Comparison of ENCODE assay signal across 2 cellular contexts in the genomic region with DNA sequence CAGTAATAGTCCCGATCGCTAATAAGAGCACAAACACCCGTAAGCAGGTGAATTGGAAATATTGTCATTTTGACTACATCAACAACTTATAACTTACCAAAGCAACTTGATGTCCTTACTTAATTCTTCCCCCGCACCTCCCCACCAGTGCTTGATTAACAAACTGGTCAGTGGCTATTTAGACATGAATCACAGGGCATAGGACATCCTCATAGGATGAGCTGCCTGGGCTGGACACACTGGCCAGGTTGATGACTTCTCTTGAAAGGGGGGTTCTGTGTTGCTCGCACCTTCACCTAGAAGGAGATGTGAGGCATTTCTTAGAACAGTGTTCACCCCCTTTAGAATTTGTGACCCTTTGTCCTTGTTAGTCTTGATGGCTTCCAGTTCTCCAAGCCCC.
TF ChIP-seq lines count a peak whose summit lies in the region.

No MANE protein-coding gene starts in this region.

TF ChIP-seq in H1, 55 proteins besides CTCF, POLR2A, EP300 and RAD21:
- no peak for TF ChIP-seq TAF7 (optimal IDR thresholded peaks at IDR 0.05; ENCODE audit: borderline replicate concordance, low read depth, low read length)
- no peak for TF ChIP-seq ZNF274 (IDR thresholded peaks at IDR 0.05; ENCODE audit: borderline replicate concordance, extremely low read depth, low read length)
- TF ChIP-seq RBBP5 (IDR thresholded peaks at IDR 0.05; ENCODE audit: borderline replicate concordance, low read depth, low read length) = no peak
- TF ChIP-seq SP1 (IDR thresholded peaks at IDR 0.05; ENCODE audit: low read depth, low read length) = no peak
- no peak for TF ChIP-seq SUZ12 (IDR thresholded peaks at IDR 0.05; ENCODE audit: low read length)
- peak; percentile 35; the same call in 1 of the 2 replicates for TF ChIP-seq POLR2AphosphoS5 (IDR thresholded peaks at IDR 0.05; ENCODE audit: low read depth, low read length)
- no peak for TF ChIP-seq RNF2 (IDR thresholded peaks at IDR 0.05; ENCODE audit: borderline replicate concordance, low read depth, low read length, missing control alignments, poor library complexity, severe bottlenecking)
- TF ChIP-seq, protein P1, sequence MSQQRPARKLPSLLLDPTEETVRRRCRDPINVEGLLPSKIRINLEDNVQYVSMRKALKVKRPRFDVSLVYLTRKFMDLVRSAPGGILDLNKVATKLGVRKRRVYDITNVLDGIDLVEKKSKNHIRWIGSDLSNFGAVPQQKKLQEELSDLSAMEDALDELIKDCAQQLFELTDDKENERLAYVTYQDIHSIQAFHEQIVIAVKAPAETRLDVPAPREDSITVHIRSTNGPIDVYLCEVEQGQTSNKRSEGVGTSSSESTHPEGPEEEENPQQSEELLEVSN (IDR thresholded peaks at IDR 0.05) = no peak
- no peak for TF ChIP-seq GABPA (IDR thresholded peaks at IDR 0.05; ENCODE audit: borderline replicate concordance, insufficient read depth, low read length)

TF ChIP-seq in liver, 16 proteins besides CTCF, POLR2A, EP300 and RAD21:
- TF ChIP-seq TAF1 (conservative IDR thresholded peaks at IDR 0.05) = no peak
- no peak for TF ChIP-seq SP1 (IDR thresholded peaks at IDR 0.05)
- TF ChIP-seq HNF4A (conservative IDR thresholded peaks at IDR 0.05) = peak in 1 of 2 donors; percentile 45
- no peak for TF ChIP-seq JUND (IDR thresholded peaks at IDR 0.05)
